In genomic region chrX:4579480-4579879, GRCh38 we compare ENCODE assay signal across 21 cellular contexts.
DNase-seq lines count a peak whose midpoint lies in the region; ATAC-seq, FAIRE-seq and TF ChIP-seq lines count a peak whose summit lies in the region.
"Had no signal": no experiment of that assay in that cellular context is flagged by ENCODE, and none has a peak within 500 bp of the region (broad histone marks: within the 10 kb centered on the region; RNA-seq: fewer than 3 reads in every experiment).

No MANE protein-coding gene starts in this region.

- no peaks in the 10 kb centered on the region for H3K36me3 ChIP-seq in A673 (ENCODE audit: insufficient read depth, low read length, poor library complexity, severe bottlenecking)
- H3K36me3 ChIP-seq in astrocyte (ENCODE audit: insufficient read depth, low read length), result no peaks in the 10 kb centered on the region
- no peaks in the 10 kb centered on the region for H3K36me3 ChIP-seq in neural cell (ENCODE audit: insufficient read depth, low read length)
- no peaks in the 10 kb centered on the region for H3K36me3 ChIP-seq in pancreas

- H3K4me3 Mint-ChIP-seq in astrocyte (ENCODE audit: unreplicated experiment), result no peak overlapping the region
- H3K4me3 Mint-ChIP-seq: CD4-positive, alpha-beta memory T cell had no signal

- DNase-seq in NCI-H187 treated with DMSO at 0.1 percent for 48 hours (lab: John Stamatoyannopoulos, UW) (peak; percentile 41), NCI-H187 (lab: John Stamatoyannopoulos, UW) (no peak), A673 (ENCODE audit: low spot score) (peak; percentile 28), astrocyte (ENCODE audit: low read depth) (no peak), pancreas (no peak)
- DNase-seq: 8988T; C1 segment of cervical spinal cord; Calu3; CD4-positive, alpha-beta memory T cell; COR-L47; DMS153; DND-41; GM23248; H7; HCEC 1CT had no signal

- H3K9ac ChIP-seq in astrocyte (ENCODE audit: low read length) (no peak overlapping the region), neural cell (ENCODE audit: low read length) (no peak overlapping the region)
- H3K9ac ChIP-seq: GM23248 had no signal

- H3K27me3 ChIP-seq in A673 (replicated peaks; ENCODE audit: insufficient read depth, low read depth, low read length, poor library complexity), result no peaks in the 10 kb centered on the region
- H3K27me3 ChIP-seq in astrocyte (ENCODE audit: insufficient read depth, low read length), result no peaks in the 10 kb centered on the region
- H3K27me3 ChIP-seq in neural cell (ENCODE audit: insufficient read depth, low read depth, low read length), result no peaks in the 10 kb centered on the region
- peaks cover 0 to 3% (median 0%) of the 10 kb centered on the region in 4 donors for H3K27me3 ChIP-seq in pancreas

- H3K36me3 Mint-ChIP-seq in astrocyte (ENCODE audit: low read depth, unreplicated experiment), result no peaks in the 10 kb centered on the region
- H3K36me3 Mint-ChIP-seq: CD4-positive, alpha-beta memory T cell had no signal

- H3K27me3 Mint-ChIP-seq in astrocyte (ENCODE audit: low read depth, unreplicated experiment), result no peaks in the 10 kb centered on the region
- H3K27me3 Mint-ChIP-seq: CD4-positive, alpha-beta memory T cell had no signal

- H3K4me2 ChIP-seq in astrocyte (ENCODE audit: low read length) (no peak overlapping the region), neural cell (ENCODE audit: low read length) (no peak overlapping the region)
- H3K4me2 ChIP-seq: A549 had no signal

- H3K9me2 ChIP-seq in neural cell (ENCODE audit: insufficient read depth, low read length), result no peaks in the 10 kb centered on the region

- 57 to 67% methylated on average over 4 of the region's 4 CpGs for WGBS in pancreas, 2 donors

- H2AFZ ChIP-seq in astrocyte (ENCODE audit: low read depth, low read length) (no peak overlapping the region), neural cell (ENCODE audit: low read depth, low read length) (no peak overlapping the region)
- H2AFZ ChIP-seq: GM23248 had no signal

- no peaks in the 10 kb centered on the region for H3K79me2 ChIP-seq in astrocyte (ENCODE audit: insufficient read depth, low read length)
- H3K79me2 ChIP-seq in neural cell (replicated peaks; ENCODE audit: insufficient read depth, low read length), result no peaks in the 10 kb centered on the region

- no peaks in the 10 kb centered on the region for H3F3A ChIP-seq in neural cell (ENCODE audit: insufficient read depth, low read length, poor library complexity, severe bottlenecking)

- intact Hi-C loops in A673 (cut with micrococcal nuclease; ENCODE audit: unreplicated experiment) (no loop called here), pancreas (cut with DNase I) (no loop called here)

- TF ChIP-seq RAD21 in neural cell (conservative IDR thresholded peaks at IDR 0.05), result no peak

- H3K9me3 ChIP-seq in A673 (ENCODE audit: low read depth, low read length, poor library complexity, severe bottlenecking) (no peaks in the 10 kb centered on the region), astrocyte (ENCODE audit: insufficient read depth, low read depth, low read length) (no peaks in the 10 kb centered on the region), neural cell (ENCODE audit: low read length) (no peaks in the 10 kb centered on the region), pancreas (no peaks in the 10 kb centered on the region)
- H3K9me3 ChIP-seq: A549 had no signal

- no peaks in the 10 kb centered on the region for H3K4me1 Mint-ChIP-seq in astrocyte (ENCODE audit: low read depth, unreplicated experiment)
- H3K4me1 Mint-ChIP-seq: CD4-positive, alpha-beta memory T cell had no signal

- H3K27ac ChIP-seq in A673 (ENCODE audit: low read depth, low read length, poor library complexity, severe bottlenecking), result no peak overlapping the region
- H3K27ac ChIP-seq in astrocyte (ENCODE audit: low read depth, low read length), result no peak overlapping the region
- H3K27ac ChIP-seq in neural cell (ENCODE audit: low read length), result no peak overlapping the region
- no peak overlapping the region for H3K27ac ChIP-seq in pancreas
- H3K27ac ChIP-seq: A549, GM23248 had no signal

- H4K20me1 ChIP-seq in astrocyte (ENCODE audit: insufficient read depth, low read length), result no peaks in the 10 kb centered on the region
- H4K20me1 ChIP-seq in neural cell (ENCODE audit: insufficient read depth), result no peaks in the 10 kb centered on the region

- CTCF ChIA-PET in A673 (lab: Charles Lee), result no interaction called here

- ATAC-seq in HG02623 (IDR thresholded peaks at IDR 0.05; ENCODE audit: unreplicated experiment) (no peak), pancreas (no peak)
- ATAC-seq: A549 had no signal

- H3K9me3 Mint-ChIP-seq in astrocyte (ENCODE audit: unreplicated experiment), result no peaks in the 10 kb centered on the region

- no peak overlapping the region for H3K27ac Mint-ChIP-seq in astrocyte (ENCODE audit: unreplicated experiment)
- H3K27ac Mint-ChIP-seq: CD4-positive, alpha-beta memory T cell had no signal

- no peak overlapping the region for H3K4me3 ChIP-seq in A673 (ENCODE audit: low read depth, low read length, poor library complexity, severe bottlenecking)
- no peak overlapping the region for H3K4me3 ChIP-seq in astrocyte (ENCODE audit: insufficient read depth, low read depth, low read length)
- no peak overlapping the region for H3K4me3 ChIP-seq in neural cell (ENCODE audit: low read length)
- no peak overlapping the region for H3K4me3 ChIP-seq in pancreas
- H3K4me3 ChIP-seq: A549, GM23248 had no signal

- POLR2A ChIA-PET in A673 (lab: Charles Lee; ENCODE audit: low non-redundant PET), result no interaction called here

- no peaks in the 10 kb centered on the region for H3K4me1 ChIP-seq in A673 (ENCODE audit: insufficient read depth, low read length, poor library complexity, severe bottlenecking)
- H3K4me1 ChIP-seq in astrocyte (ENCODE audit: insufficient read depth, low read length), result no peaks in the 10 kb centered on the region
- no peaks in the 10 kb centered on the region for H3K4me1 ChIP-seq in pancreas
- H3K4me1 ChIP-seq: A549 had no signal

- FAIRE-seq in astrocyte (lab: Jason Lieb, UNC), result peak; percentile 89
- FAIRE-seq in pancreas (lab: Jason Lieb, UNC), result no peak
- FAIRE-seq: A549, G401.6, GM19239, H1 had no signal

- TF ChIP-seq CTCF in A673 (conservative IDR thresholded peaks at IDR 0.05; ENCODE audit: low read depth, low read length) (no peak), astrocyte (IDR thresholded peaks at IDR 0.05; ENCODE audit: insufficient read depth, low read depth, low read length) (no peak), neural cell (IDR thresholded peaks at IDR 0.05; ENCODE audit: poor library complexity, severe bottlenecking) (no peak), pancreas (IDR thresholded peaks at IDR 0.05) (no peak)

- peak; percentile 85 for TF ChIP-seq EP300 in neural cell (conservative IDR thresholded peaks at IDR 0.05; ENCODE audit: poor library complexity, severe bottlenecking)

- no TSS peak for BruUV-seq in A673 (replicated peaks; lab: Mats Ljungman, UMichigan)

TF ChIP-seq in neural cell, 6 proteins besides CTCF, POLR2A, EP300 and RAD21:
- TF ChIP-seq REST (IDR thresholded peaks at IDR 0.05; ENCODE audit: borderline replicate concordance) (peak; percentile 88), POLR2AphosphoS5 (IDR thresholded peaks at IDR 0.05) (peak; percentile 80), SMC3 (conservative IDR thresholded peaks at IDR 0.05; ENCODE audit: poor library complexity) (no peak), TAF1 (IDR thresholded peaks at IDR 0.05; ENCODE audit: low read depth) (no peak), EZH2 (IDR thresholded peaks at IDR 0.05; ENCODE audit: borderline replicate concordance, insufficient read depth, low read length, poor library complexity, severe bottlenecking) (no peak), MXI1 (conservative IDR thresholded peaks at IDR 0.05; ENCODE audit: poor library complexity, severe bottlenecking) (no peak)

Comparison
In these comparisons a context has a peak if more than half of its experiments do, and no peak if none do; other contexts are left out.
1. DNase-seq: peak in NCI-H187 treated with DMSO at 0.1 percent for 48 hours (single experiment) and A673 (single experiment); none in NCI-H187 (0 of 2), astrocyte (single experiment) and pancreas (0 of 6).